In the genomic region with DNA sequence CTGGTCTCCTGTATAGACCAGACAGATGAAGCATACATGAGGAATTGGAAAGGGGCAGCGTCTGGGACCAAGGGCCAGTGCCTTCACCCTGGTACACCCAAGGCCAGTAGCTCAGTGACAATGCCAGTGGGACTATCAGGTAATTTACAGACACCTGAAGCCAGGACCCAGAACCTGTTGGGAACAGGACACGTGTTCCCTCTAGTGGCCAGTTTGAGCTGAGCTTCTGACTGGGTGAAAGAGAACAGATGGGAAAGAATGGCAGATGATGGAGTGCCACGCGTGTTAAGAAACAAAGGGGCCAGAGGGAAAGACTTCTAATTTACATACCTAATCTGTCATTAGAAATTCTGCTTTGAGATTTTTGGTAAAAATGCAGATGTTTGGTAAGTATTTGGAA, we compare ENCODE assay signal across 1 cellular context.
TF ChIP-seq lines count a peak whose summit lies in the region.

No MANE protein-coding gene starts in this region.

TF ChIP-seq in H1, 55 proteins besides CTCF, POLR2A, EP300 and RAD21:
- 0 out of 2 replicates have a peak, but pooled peaks have one; percentile 54 for TF ChIP-seq YY1 (IDR thresholded peaks at IDR 0.05; ENCODE audit: low read depth, low read length)
- TF ChIP-seq, protein P1, sequence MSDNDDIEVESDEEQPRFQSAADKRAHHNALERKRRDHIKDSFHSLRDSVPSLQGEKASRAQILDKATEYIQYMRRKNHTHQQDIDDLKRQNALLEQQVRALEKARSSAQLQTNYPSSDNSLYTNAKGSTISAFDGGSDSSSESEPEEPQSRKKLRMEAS (IDR thresholded peaks at IDR 0.05) = peak; percentile 74
- TF ChIP-seq, protein P2, sequence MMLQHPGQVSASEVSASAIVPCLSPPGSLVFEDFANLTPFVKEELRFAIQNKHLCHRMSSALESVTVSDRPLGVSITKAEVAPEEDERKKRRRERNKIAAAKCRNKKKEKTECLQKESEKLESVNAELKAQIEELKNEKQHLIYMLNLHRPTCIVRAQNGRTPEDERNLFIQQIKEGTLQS (IDR thresholded peaks at IDR 0.05; ENCODE audit: insufficient read depth, low read depth, low read length) = 0 out of 2 replicates have a peak, but pooled peaks have one; percentile 23
- TF ChIP-seq, protein P3, sequence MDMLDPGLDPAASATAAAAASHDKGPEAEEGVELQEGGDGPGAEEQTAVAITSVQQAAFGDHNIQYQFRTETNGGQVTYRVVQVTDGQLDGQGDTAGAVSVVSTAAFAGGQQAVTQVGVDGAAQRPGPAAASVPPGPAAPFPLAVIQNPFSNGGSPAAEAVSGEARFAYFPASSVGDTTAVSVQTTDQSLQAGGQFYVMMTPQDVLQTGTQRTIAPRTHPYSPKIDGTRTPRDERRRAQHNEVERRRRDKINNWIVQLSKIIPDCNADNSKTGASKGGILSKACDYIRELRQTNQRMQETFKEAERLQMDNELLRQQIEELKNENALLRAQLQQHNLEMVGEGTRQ (IDR thresholded peaks at IDR 0.05; ENCODE audit: low read length) = 0 out of 2 replicates have a peak, but pooled peaks have one; percentile 27
- TF ChIP-seq ASH2L (IDR thresholded peaks at IDR 0.05; ENCODE audit: low read length) = no peak
- no peak for TF ChIP-seq RBBP5 (IDR thresholded peaks at IDR 0.05; ENCODE audit: borderline replicate concordance, low read depth, low read length)
- TF ChIP-seq SIN3A (conservative IDR thresholded peaks at IDR 0.05 in 1 of 2, IDR thresholded peaks at IDR 0.05 in 1 of 2; ENCODE audit: low read depth in 1 of 2, low read length in 2 of 2) = 0 out of 4 replicates have a peak, but pooled peaks of 1 of the 2 experiments have one; percentile 33
